Comparison of ENCODE assay signal across 10 cellular contexts in the genomic region with DNA sequence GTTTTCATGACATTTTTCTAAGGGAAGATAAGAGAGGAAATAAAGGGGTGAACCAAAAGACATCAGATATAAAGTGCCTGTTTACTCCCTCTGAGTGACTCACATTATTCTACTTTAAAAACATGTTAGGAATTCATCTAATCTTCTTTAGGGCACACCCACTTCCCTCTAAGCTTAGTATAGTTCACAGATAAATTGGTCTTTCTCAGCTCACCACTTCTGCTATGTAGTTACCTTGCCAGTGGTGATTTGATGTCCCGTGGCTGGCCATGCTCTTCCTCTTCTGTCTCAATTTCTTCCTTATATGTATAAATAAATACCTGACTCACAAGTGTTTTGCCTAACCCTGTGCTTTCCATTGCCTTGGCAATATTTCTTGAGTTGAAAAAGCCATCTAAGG.
DNase-seq lines count a peak whose midpoint lies in the region; ATAC-seq and TF ChIP-seq lines count a peak whose summit lies in the region.
"Had no signal": no experiment of that assay in that cellular context is flagged by ENCODE, and none has a peak within 500 bp of the region (broad histone marks: within the 10 kb centered on the region; RNA-seq: fewer than 3 reads in every experiment).

No MANE protein-coding gene starts in this region.

- TF ChIP-seq CTCF in Panc1 (IDR thresholded peaks at IDR 0.05), result no peak
- TF ChIP-seq CTCF in esophagus squamous epithelium (IDR thresholded peaks at IDR 0.05), result no peak
- TF ChIP-seq CTCF in neural progenitor cell (IDR thresholded peaks at IDR 0.05), result no peak

- in situ Hi-C loops in Panc1 (cut with HindIII; ENCODE audit: low pct_unique_long_range_greater_than_20kb, low sequenced_read_pairs), result no loop called here

- no peak overlapping the region for H3K27ac ChIP-seq in Panc1 (ENCODE audit: low read length)
- H3K27ac ChIP-seq in esophagus squamous epithelium, result peak overlapping the region; percentile 66 to 85 (median 72)
- H3K27ac ChIP-seq in neural progenitor cell, result peak overlapping the region; percentile 40

- POLR2A ChIA-PET in Panc1 (lab: Charles Lee), result no interaction called here

- peak overlapping the region; percentile 17 for H3K4me2 ChIP-seq in neural progenitor cell

- H3K4me1 Mint-ChIP-seq in neural progenitor cell, result peaks cover 10% of the 10 kb centered on the region
- no peaks in the 10 kb centered on the region for H3K4me1 Mint-ChIP-seq in activated naive CD4-positive, alpha-beta T cell treated with anti-CD3 and anti-CD28 coated beads for 36 hours (ENCODE audit: low read depth)

- no peak overlapping the region for H3K4me3 Mint-ChIP-seq in neural progenitor cell
- no peak overlapping the region for H3K4me3 Mint-ChIP-seq in activated naive CD4-positive, alpha-beta T cell treated with anti-CD3 and anti-CD28 coated beads for 36 hours
- H3K4me3 Mint-ChIP-seq: activated T-helper 1 cell treated with anti-CD3 and anti-CD28 coated beads, Interleukin-12 subunit alpha, Interleukin-12 subunit beta, Interleukin-2, Interleukin-4 antibody, amounts not matched to agents 30 ng/mL and 10 ng/mL and 1 ng/mL, durations not matched to agents 14 hours and 24 hours and 36 hours had no signal

- H2AFZ ChIP-seq in neural progenitor cell (replicated peaks), result no peak overlapping the region

- no peak overlapping the region for H3K9ac ChIP-seq in neural progenitor cell

- H3K4me3 ChIP-seq in Panc1 (ENCODE audit: low read depth in 2 of 2, low read length in 2 of 2) (no peak overlapping the region), esophagus squamous epithelium (no peak overlapping the region), neural progenitor cell (no peak overlapping the region)

- no peaks in the 10 kb centered on the region for H4K20me1 ChIP-seq in neural progenitor cell (ENCODE audit: low read depth)

- H3F3A ChIP-seq in neural progenitor cell (ENCODE audit: low read depth), result no peaks in the 10 kb centered on the region

- H3K27me3 ChIP-seq in Panc1 (ENCODE audit: control insufficient read depth, insufficient read depth, low read length), result no peaks in the 10 kb centered on the region
- no peaks in the 10 kb centered on the region for H3K27me3 ChIP-seq in esophagus squamous epithelium
- H3K27me3 ChIP-seq in neural progenitor cell, result no peaks in the 10 kb centered on the region

- CTCF ChIA-PET in Panc1 (lab: Charles Lee), result no interaction called here
- CTCF ChIA-PET in activated naive CD4-positive, alpha-beta T cell treated with anti-CD3 and anti-CD28 coated beads for 36 hours (lab: Charles Lee), result no interaction called here

- peaks cover 3% of the 10 kb centered on the region for H3K9me3 Mint-ChIP-seq in neural progenitor cell
- peaks cover 4% of the 10 kb centered on the region for H3K9me3 Mint-ChIP-seq in activated naive CD4-positive, alpha-beta T cell treated with anti-CD3 and anti-CD28 coated beads for 36 hours
- H3K9me3 Mint-ChIP-seq: activated T-helper 1 cell treated with anti-CD3 and anti-CD28 coated beads, Interleukin-12 subunit alpha, Interleukin-12 subunit beta, Interleukin-2, Interleukin-4 antibody, amounts not matched to agents 30 ng/mL and 10 ng/mL and 1 ng/mL, durations not matched to agents 14 hours and 24 hours and 36 hours had no signal

- H3K27me3 Mint-ChIP-seq in neural progenitor cell (ENCODE audit: insufficient read depth, low read depth), result no peaks in the 10 kb centered on the region
- no peaks in the 10 kb centered on the region for H3K27me3 Mint-ChIP-seq in activated naive CD4-positive, alpha-beta T cell treated with anti-CD3 and anti-CD28 coated beads for 36 hours (ENCODE audit: low read depth)

- no peaks in the 10 kb centered on the region for H3K36me3 ChIP-seq in Panc1 (ENCODE audit: control insufficient read depth, insufficient read depth, low read length)
- peaks cover 0 to 5% (median 0%) of the 10 kb centered on the region in 3 donors for H3K36me3 ChIP-seq in esophagus squamous epithelium
- H3K36me3 ChIP-seq in neural progenitor cell, result no peaks in the 10 kb centered on the region

- WGBS in esophagus squamous epithelium, 2 donors, result 16 to 18% methylated on average over 1 of the region's 1 CpG

- H3K79me2 ChIP-seq in neural progenitor cell (ENCODE audit: low read depth), result no peaks in the 10 kb centered on the region

- no TSS peak for BruUV-seq in Panc1 (replicated peaks; lab: Mats Ljungman, UMichigan)

- DNase-seq in EL, result peak; percentile 84
- peak; percentile 24 for DNase-seq in Panc1 (ENCODE audit: low read depth, low spot score)
- no peak for DNase-seq in esophagus squamous epithelium (lab: John Stamatoyannopoulos, UW)
- DNase-seq in neural progenitor cell (ENCODE audit: low spot score), result peak; percentile 36
- no peak for DNase-seq in epidermal melanocyte (ENCODE audit: insufficient read length, low spot score)
- no peak for DNase-seq in activated naive CD4-positive, alpha-beta T cell treated with anti-CD3 and anti-CD28 coated beads for 36 hours
- DNase-seq: DND-41 had no signal

- intact Hi-C loops in Panc1 (cut with micrococcal nuclease; ENCODE audit: unreplicated experiment), result no loop called here
- intact Hi-C loops in esophagus squamous epithelium (cut with DNase I), result no loop called here
- intact Hi-C loops in activated naive CD4-positive, alpha-beta T cell treated with anti-CD3 and anti-CD28 coated beads for 36 hours (cut with micrococcal nuclease), result no loop called here

- ATAC-seq in Panc1 (no peak; the same call in 1 of the 2 replicates), GM21423 (IDR thresholded peaks at IDR 0.05; ENCODE audit: unreplicated experiment) (no peak), HG03135 (IDR thresholded peaks at IDR 0.05; ENCODE audit: unreplicated experiment) (no peak)

- TF ChIP-seq POLR2A in esophagus squamous epithelium (IDR thresholded peaks at IDR 0.05), result no peak

- H3K36me3 Mint-ChIP-seq in neural progenitor cell, result peaks cover 17% of the 10 kb centered on the region
- peaks cover 10% of the 10 kb centered on the region for H3K36me3 Mint-ChIP-seq in activated naive CD4-positive, alpha-beta T cell treated with anti-CD3 and anti-CD28 coated beads for 36 hours (ENCODE audit: low read depth)

- H3K27ac Mint-ChIP-seq in neural progenitor cell, result no peak overlapping the region
- H3K27ac Mint-ChIP-seq in activated naive CD4-positive, alpha-beta T cell treated with anti-CD3 and anti-CD28 coated beads for 36 hours, result no peak overlapping the region
- H3K27ac Mint-ChIP-seq: activated T-helper 1 cell treated with anti-CD3 and anti-CD28 coated beads, Interleukin-12 subunit alpha, Interleukin-12 subunit beta, Interleukin-2, Interleukin-4 antibody, amounts not matched to agents 30 ng/mL and 10 ng/mL and 1 ng/mL, durations not matched to agents 14 hours and 24 hours and 36 hours had no signal

- no peaks in the 10 kb centered on the region for H3K9me3 ChIP-seq in Panc1 (ENCODE audit: control insufficient read depth, insufficient read depth, low read depth, low read length)
- H3K9me3 ChIP-seq in esophagus squamous epithelium, result no peaks in the 10 kb centered on the region
- no peaks in the 10 kb centered on the region for H3K9me3 ChIP-seq in neural progenitor cell (ENCODE audit: low read depth)

- H3K4me1 ChIP-seq in Panc1 (ENCODE audit: control insufficient read depth, insufficient read depth, low read length), result no peaks in the 10 kb centered on the region
- peaks cover 10 to 49% (median 10%) of the 10 kb centered on the region in 3 donors for H3K4me1 ChIP-seq in esophagus squamous epithelium
- H3K4me1 ChIP-seq in neural progenitor cell, result peaks cover 15% of the 10 kb centered on the region

Comparison
In these comparisons a context has a peak if more than half of its experiments do, and no peak if none do; other contexts are left out.
1. DNase-seq: peak in EL (single experiment), Panc1 (single experiment) and neural progenitor cell (single experiment); none in esophagus squamous epithelium (single experiment), epidermal melanocyte (single experiment) and activated naive CD4-positive, alpha-beta T cell treated with anti-CD3 and anti-CD28 coated beads for 36 hours (single experiment).